ENCODE assay signal across 9 cellular contexts in the genomic region with DNA sequence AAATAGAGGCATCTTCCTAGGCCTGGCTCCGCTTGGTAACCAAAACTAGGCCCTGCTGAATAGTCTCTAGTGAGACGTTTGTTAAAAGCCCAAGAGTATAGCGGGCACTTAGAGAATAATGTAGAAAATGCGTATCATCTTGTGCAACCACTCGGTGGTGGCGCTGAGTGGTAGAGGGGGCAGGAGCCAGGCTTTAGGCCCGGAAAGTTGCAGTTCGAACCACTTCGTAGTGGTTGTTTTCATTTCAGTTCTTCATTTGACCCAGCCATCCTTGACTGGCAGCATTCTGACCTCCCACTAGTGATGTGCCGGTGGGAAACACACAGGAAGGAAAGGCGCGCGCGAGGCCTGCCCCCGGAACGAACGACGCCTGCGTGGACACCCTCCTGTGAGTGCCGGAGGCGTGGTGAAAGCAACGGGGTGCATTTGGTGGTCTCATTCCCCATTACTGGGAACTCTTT. TPM values are rescaled to one million over a fixed set of nuclear protein-coding genes. Genes with fewer than 3 reads are reported as not detected.
DNase-seq lines count a peak whose midpoint lies in the region; ATAC-seq and TF ChIP-seq lines count a peak whose summit lies in the region.
"Had no signal": no experiment of that assay in that cellular context is flagged by ENCODE, and none has a peak within 500 bp of the region (broad histone marks: within the 10 kb centered on the region; RNA-seq: fewer than 3 reads in every experiment).

No MANE protein-coding gene starts in this region.

- DNase-seq in cerebellum (ENCODE audit: low spot score) = peak; percentile 9
- DNase-seq in osteoblast (ENCODE audit: insufficient read length, low spot score, missing footprints) = no peak
- DNase-seq in effector CD4-positive, alpha-beta T cell = no peak
- DNase-seq in CD14-positive monocyte (ENCODE audit: low spot score) = no peak

- H3K9me3 ChIP-seq in OCI-LY3 (ENCODE audit: insufficient read depth, low read length) = no peaks in the 10 kb centered on the region
- no peaks in the 10 kb centered on the region for H3K9me3 ChIP-seq in osteoblast (ENCODE audit: low read depth, low read length)

- no peaks in the 10 kb centered on the region for H4K20me1 ChIP-seq in OCI-LY3 (ENCODE audit: insufficient read depth, low read length)
- H4K20me1 ChIP-seq in osteoblast (ENCODE audit: insufficient read depth, low read length) = no peaks in the 10 kb centered on the region

- no peaks in the 10 kb centered on the region for H3K27me3 ChIP-seq in OCI-LY3 (ENCODE audit: low read depth, low read length)
- H3K27me3 ChIP-seq in osteoblast (ENCODE audit: insufficient read depth, low read length) = no peaks in the 10 kb centered on the region

- H3K36me3 Mint-ChIP-seq in CD14-positive monocyte = no peaks in the 10 kb centered on the region

- H3K9ac ChIP-seq in OCI-LY3 (ENCODE audit: low read length) = peak overlapping the region; percentile 69

- H3K36me3 ChIP-seq in OCI-LY3 (replicated peaks; ENCODE audit: low read depth, low read length) (no peaks in the 10 kb centered on the region), osteoblast (ENCODE audit: insufficient read depth, low read length) (no peaks in the 10 kb centered on the region)

- ATAC-seq in GM18511 (IDR thresholded peaks at IDR 0.05; ENCODE audit: unreplicated experiment) (peak; percentile 41), HG03175 (IDR thresholded peaks at IDR 0.05; ENCODE audit: unreplicated experiment) (no peak), GM19324 (IDR thresholded peaks at IDR 0.05; ENCODE audit: low FRiP score, unreplicated experiment) (no peak)

- no peaks in the 10 kb centered on the region for H3K79me2 ChIP-seq in OCI-LY3 (ENCODE audit: low read length)
- H3K79me2 ChIP-seq in osteoblast (ENCODE audit: insufficient read depth, low read length) = no peaks in the 10 kb centered on the region

- peak overlapping the region; percentile 98 for H3K4me2 ChIP-seq in OCI-LY3 (ENCODE audit: low read length)
- H3K4me2 ChIP-seq in osteoblast (ENCODE audit: insufficient read depth, low read length) = peak overlapping the region; percentile 72

- no peak for TF ChIP-seq CTCF in OCI-LY3 (IDR thresholded peaks at IDR 0.05; ENCODE audit: low read depth, low read length)
- TF ChIP-seq CTCF in osteoblast (IDR thresholded peaks at IDR 0.05; ENCODE audit: extremely low read depth, low read depth, low read length) = no peak
- TF ChIP-seq CTCF in CD14-positive monocyte (IDR thresholded peaks at IDR 0.05) = no peak

- H3K9me3 Mint-ChIP-seq in CD14-positive monocyte = peaks cover 0 to 25% (median 15%) of the 10 kb centered on the region in 7 donors

- H3K4me3 Mint-ChIP-seq in CD14-positive monocyte = peak overlapping the region in 1 of 2 donors; percentile 68

- H3K27me3 Mint-ChIP-seq in CD14-positive monocyte (ENCODE audit: low read depth in 3 of 3) = peaks cover 34 to 49% (median 34%) of the 10 kb centered on the region in 3 donors

- H3K4me1 Mint-ChIP-seq in CD14-positive monocyte = peaks cover 11% of the 10 kb centered on the region

- H2AFZ ChIP-seq in OCI-LY3 (ENCODE audit: low read depth, low read length) (peak overlapping the region; percentile 98), osteoblast (ENCODE audit: low read length) (peak overlapping the region; percentile 85)

- intact Hi-C loops in CD14-positive monocyte (cut with micrococcal nuclease) = no loop called here

- peaks cover 11% of the 10 kb centered on the region; the same call in 1 of the 2 replicates for H3K4me1 ChIP-seq in OCI-LY3 (ENCODE audit: low read length)
- no peaks in the 10 kb centered on the region for H3K4me1 ChIP-seq in osteoblast (ENCODE audit: insufficient read depth, low read length)

- H3K4me3 ChIP-seq in OCI-LY3 (ENCODE audit: low read length) (peak overlapping the region; percentile 82), osteoblast (ENCODE audit: insufficient read depth, low read length) (peak overlapping the region; percentile 64)

- no peak overlapping the region for H3K27ac Mint-ChIP-seq in CD14-positive monocyte

- H3K27ac ChIP-seq in OCI-LY3 (ENCODE audit: low read length) = peak overlapping the region; percentile 42
- H3K27ac ChIP-seq in osteoblast (ENCODE audit: low read depth, low read length) = no peak overlapping the region

RNA-seq across cellular contexts. Expression of gene GPX5, which starts 18.0 kb away (rescaled TPM):
- total RNA-seq in cerebellum = not detected
- not detected in 2 replicates for total RNA-seq in osteoblast
- not detected for polyA plus RNA-seq in CD14-positive monocyte
- total RNA-seq: lung microvascular endothelial cell had no signal

RNA-seq across cellular contexts. Expression of gene GPX6, which starts 28.1 kb away (rescaled TPM):
- total RNA-seq in cerebellum (not detected), osteoblast (not detected in 2 replicates)
- not detected for polyA plus RNA-seq in CD14-positive monocyte
- total RNA-seq: lung microvascular endothelial cell had no signal
